Comparison of ENCODE assay signal across 8 cellular contexts in the genomic region with DNA sequence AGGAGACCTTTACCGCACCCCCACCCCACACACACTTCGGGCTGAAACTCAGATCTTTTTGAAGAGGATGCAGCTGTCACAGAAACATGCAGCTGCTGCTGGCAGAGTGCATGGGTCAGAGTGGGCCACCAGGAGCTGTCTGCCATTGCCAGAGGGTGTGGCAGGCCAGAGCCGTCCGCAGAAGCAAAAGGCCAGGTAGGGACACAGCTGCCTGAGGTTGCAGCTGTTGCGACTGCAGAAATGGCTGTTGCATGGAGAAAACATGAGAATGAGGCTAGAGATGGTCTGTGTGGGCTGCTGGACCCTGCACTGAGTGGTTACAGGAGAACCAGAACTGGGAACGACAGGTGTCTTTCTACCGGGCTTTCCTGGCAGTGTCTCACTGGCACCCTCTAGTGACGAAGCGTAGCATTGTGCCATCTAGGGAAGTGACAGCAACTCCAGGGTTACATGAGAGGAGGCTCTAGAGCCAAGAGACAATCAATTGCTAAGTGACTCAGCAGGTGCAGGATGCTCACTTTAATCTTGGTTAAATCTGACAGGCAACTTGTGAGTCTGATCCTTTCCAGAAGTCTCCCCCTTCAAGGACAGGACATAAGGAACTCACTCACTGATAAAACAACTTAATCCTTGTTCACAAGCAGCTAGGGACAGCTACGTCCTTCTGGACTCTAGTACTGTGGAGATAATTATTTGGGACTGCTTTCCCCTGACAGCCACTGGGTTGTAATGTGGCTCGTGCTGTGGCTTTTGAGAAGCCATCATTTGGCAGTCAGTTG. TPM values are rescaled to one million over a fixed set of nuclear protein-coding genes. Genes with fewer than 3 reads are reported as not detected.
DNase-seq lines count a peak whose midpoint lies in the region; TF ChIP-seq lines count a peak whose summit lies in the region.

No MANE protein-coding gene starts in this region.

- peaks cover 3% of the 10 kb centered on the region; the same call in 1 of the 2 replicates for H3K27me3 ChIP-seq in GM23248 (replicated peaks; ENCODE audit: insufficient read depth)

- 21 to 28% methylated on average over 11 of the region's 11 CpGs for WGBS in GM23248 (ENCODE audit: low coverage in 1 of 2, low lambda C conversion rate in 2 of 2, missing lambda C conversion rate in 2 of 2), 2 experiments

- TF ChIP-seq CTCF in RWPE1 (conservative IDR thresholded peaks at IDR 0.05; ENCODE audit: low read depth) (peak; percentile 98), foreskin fibroblast (IDR thresholded peaks at IDR 0.05; ENCODE audit: low read depth, low read length) (peak; percentile 97)

- H3K9me2 ChIP-seq in GM23248 (ENCODE audit: insufficient read depth), result no peaks in the 10 kb centered on the region

- peaks cover 23% of the 10 kb centered on the region for H3K4me1 Mint-ChIP-seq in activated T-helper 2 cell treated with anti-CD3 and anti-CD28 coated beads, Interferon-gamma antibody, Interleukin-2, Interleukin-4, amounts not matched to agents 10 μg/mL and 5 μg/mL and 100 μg/mL, durations not matched to agents 14 hours and 24 hours and 36 hours (ENCODE audit: low read depth)

- intact Hi-C loops in activated T-helper 2 cell treated with anti-CD3 and anti-CD28 coated beads, Interferon-gamma antibody, Interleukin-2, Interleukin-4, amounts not matched to agents 10 μg/mL and 5 μg/mL and 100 μg/mL, durations not matched to agents 14 hours and 24 hours and 36 hours (cut with micrococcal nuclease), result loop anchor here (1.0 kb wide), 3 partner anchors 86 to 141 kb away; no protein-coding TSS in a partner anchor

- DNase-seq in DMS153 treated with DMSO at 0.1 percent for 48 hours (lab: John Stamatoyannopoulos, UW; ENCODE audit: unreplicated experiment) (peak; percentile 7), GM23248 (peak; percentile 73), LoVo (ENCODE audit: low spot score) (peak; percentile 79), RWPE1 (ENCODE audit: low spot score) (peak; percentile 85), foreskin fibroblast (peak; percentile 44 to 83), nucleus accumbens (lab: John Stamatoyannopoulos, UW) (peak in 55 of 56 donors; percentile 10 to 90 (median 66)), superior temporal gyrus (ENCODE audit: extremely low spot score) (peak; percentile 93)
- peak; percentile 78 for DNase-seq in activated T-helper 2 cell treated with anti-CD3 and anti-CD28 coated beads, Interferon-gamma antibody, Interleukin-2, Interleukin-4, amounts not matched to agents 10 μg/mL and 5 μg/mL and 100 μg/mL, durations not matched to agents 14 hours and 24 hours and 36 hours (ENCODE audit: low spot score)

- H3K4me2 ChIP-seq in GM23248 (ENCODE audit: unreplicated experiment), result no peak overlapping the region

- H4K20me1 ChIP-seq in GM23248 (ENCODE audit: insufficient read depth), result no peaks in the 10 kb centered on the region

- H3K27ac ChIP-seq in GM23248 (no peak overlapping the region), RWPE1 (no peak overlapping the region)

- H3K4me1 ChIP-seq in GM23248 (ENCODE audit: insufficient read depth), result no peaks in the 10 kb centered on the region

- no peaks in the 10 kb centered on the region for H3K27me3 Mint-ChIP-seq in activated T-helper 2 cell treated with anti-CD3 and anti-CD28 coated beads, Interferon-gamma antibody, Interleukin-2, Interleukin-4, amounts not matched to agents 10 μg/mL and 5 μg/mL and 100 μg/mL, durations not matched to agents 14 hours and 24 hours and 36 hours (ENCODE audit: low read depth)

- H3F3A ChIP-seq in GM23248 (ENCODE audit: insufficient read depth), result no peaks in the 10 kb centered on the region

- peaks cover 14% of the 10 kb centered on the region for H3K36me3 Mint-ChIP-seq in activated T-helper 2 cell treated with anti-CD3 and anti-CD28 coated beads, Interferon-gamma antibody, Interleukin-2, Interleukin-4, amounts not matched to agents 10 μg/mL and 5 μg/mL and 100 μg/mL, durations not matched to agents 14 hours and 24 hours and 36 hours (ENCODE audit: low read depth)

- H3K9me3 Mint-ChIP-seq in activated T-helper 2 cell treated with anti-CD3 and anti-CD28 coated beads, Interferon-gamma antibody, Interleukin-2, Interleukin-4, amounts not matched to agents 10 μg/mL and 5 μg/mL and 100 μg/mL, durations not matched to agents 14 hours and 24 hours and 36 hours, result peaks cover 18% of the 10 kb centered on the region

- H3K27ac Mint-ChIP-seq in activated T-helper 2 cell treated with anti-CD3 and anti-CD28 coated beads, Interferon-gamma antibody, Interleukin-2, Interleukin-4, amounts not matched to agents 10 μg/mL and 5 μg/mL and 100 μg/mL, durations not matched to agents 14 hours and 24 hours and 36 hours, result peak overlapping the region; percentile 54

- H3K9me3 ChIP-seq in GM23248 (ENCODE audit: low read depth), result no peaks in the 10 kb centered on the region

- CTCF ChIA-PET in RWPE1 (lab: Yijun Ruan, JAX), result interaction anchor here (0.6 to 2.3 kb wide), 16 partner anchors 18 to 1331 kb away, joined by 3 to 20 read pairs (median 3); partner anchors contain the start of gene NQO2

- no peaks in the 10 kb centered on the region for H3K79me2 ChIP-seq in GM23248 (ENCODE audit: insufficient read depth)

- H3K36me3 ChIP-seq in GM23248 (ENCODE audit: low read depth), result no peaks in the 10 kb centered on the region

- H3K4me3 Mint-ChIP-seq in activated T-helper 2 cell treated with anti-CD3 and anti-CD28 coated beads, Interferon-gamma antibody, Interleukin-2, Interleukin-4, amounts not matched to agents 10 μg/mL and 5 μg/mL and 100 μg/mL, durations not matched to agents 14 hours and 24 hours and 36 hours (ENCODE audit: low read depth), result no peak overlapping the region

- H3K9ac ChIP-seq in GM23248, result no peak overlapping the region

- POLR2A ChIA-PET in RWPE1 (lab: Yijun Ruan, JAX; ENCODE audit: low non-redundant PET), result no interaction called here

- H3K4me3 ChIP-seq in GM23248 (no peak overlapping the region), foreskin fibroblast (ENCODE audit: low read depth in 1 of 2, low read length in 2 of 2) (no peak overlapping the region)

- no peak overlapping the region for H2AFZ ChIP-seq in GM23248

- in situ Hi-C loops in GM23248 (cut with MboI), result no loop called here

RNA-seq across cellular contexts. Expression of gene SERPINB9, which starts 29.1 kb away (rescaled TPM):
- total RNA-seq in GM23248 (2014; rRNA removed; shearing (Covaris generic)), result 1.1 and 2.4 TPM in 2 replicates
- polyA plus RNA-seq in GM23248 (2016; fragmentation: Nextera tagmentation; extraction: Ambion mirVana), result 0.91 and 1.1 TPM in 2 replicates
- total RNA-seq in activated T-helper 2 cell treated with anti-CD3 and anti-CD28 coated beads, Interferon-gamma antibody, Interleukin-2, Interleukin-4, amounts not matched to agents 10 μg/mL and 5 μg/mL and 100 μg/mL, durations not matched to agents 14 hours and 24 hours and 36 hours, result 120 and 123 TPM in 2 replicates

RNA-seq across cellular contexts. Expression of gene SERPINB6, which starts 39.2 kb away (rescaled TPM):
- 95.7 and 141 TPM in 2 replicates for total RNA-seq in GM23248 (2014; rRNA removed; shearing (Covaris generic))
- polyA plus RNA-seq in GM23248 (2016; fragmentation: Nextera tagmentation; extraction: Ambion mirVana), result 149 and 153 TPM in 2 replicates
- 72.0 and 73.0 TPM in 2 replicates for total RNA-seq in activated T-helper 2 cell treated with anti-CD3 and anti-CD28 coated beads, Interferon-gamma antibody, Interleukin-2, Interleukin-4, amounts not matched to agents 10 μg/mL and 5 μg/mL and 100 μg/mL, durations not matched to agents 14 hours and 24 hours and 36 hours

Comparison
In these comparisons a context has a peak if more than half of its experiments do, and no peak if none do; other contexts are left out.
1. DNase-seq: peak in every context shown above with its lines; median percentile 93 in superior temporal gyrus; 85 in RWPE1; 79 in LoVo; 78 in activated T-helper 2 cell treated with anti-CD3 and anti-CD28 coated beads, Interferon-gamma antibody, Interleukin-2, Interleukin-4, amounts not matched to agents 10 μg/mL and 5 μg/mL and 100 μg/mL, durations not matched to agents 14 hours and 24 hours and 36 hours; 73 in GM23248; 66 in nucleus accumbens; 64 in foreskin fibroblast; 7 in DMS153 treated with DMSO at 0.1 percent for 48 hours.
2. RNA of gene SERPINB9, which starts 29.1 kb away (total RNA-seq): 120 to 123 TPM in activated T-helper 2 cell treated with anti-CD3 and anti-CD28 coated beads, Interferon-gamma antibody, Interleukin-2, Interleukin-4, amounts not matched to agents 10 μg/mL and 5 μg/mL and 100 μg/mL, durations not matched to agents 14 hours and 24 hours and 36 hours; 1.1 to 2.4 TPM in GM23248; every median in the first group is over 10 times any median in the second.